ENCODE assay signal across 14 cellular contexts in the genomic region with DNA sequence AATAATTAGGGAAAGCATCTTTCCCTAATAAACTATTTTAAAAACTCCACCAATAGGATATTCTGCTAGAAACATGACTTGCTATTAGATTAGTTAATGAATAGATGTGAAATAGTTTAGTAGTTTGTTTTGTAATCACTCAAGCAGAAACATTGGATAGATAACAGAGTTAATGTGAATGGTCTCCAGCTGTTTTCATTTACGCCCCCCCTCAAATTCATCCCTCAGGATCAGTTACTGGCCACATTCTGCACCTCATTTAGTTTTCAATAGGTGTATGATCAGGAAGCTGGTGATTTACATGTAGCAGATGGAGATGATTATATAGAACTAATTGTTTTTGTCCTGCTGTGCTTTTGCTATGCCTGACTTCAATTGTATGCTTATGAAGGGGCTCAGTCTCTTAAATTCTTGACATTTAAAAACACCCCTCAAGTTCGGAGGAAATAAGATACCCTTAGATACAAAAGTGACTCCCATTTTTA.
"Had no signal": no experiment of that assay in that cellular context is flagged by ENCODE, and none has a peak within 500 bp of the region (broad histone marks: within the 10 kb centered on the region; RNA-seq: fewer than 3 reads in every experiment).

No MANE protein-coding gene starts in this region.

- DNase-seq: activated B cell treated with CpG ODN at 0.5 μM for 24 hours; activated CD4-positive, alpha-beta T cell treated with anti-CD3 and anti-CD28 coated beads, Interleukin-2, amount 10 ng/mL, durations not matched to agents 24 days and 14 days; activated naive CD4-positive, alpha-beta T cell; anterior cingulate cortex; cortex of kidney; effector CD4-positive, alpha-beta T cell; esophagus squamous epithelium; hypothalamus; kidney; left ventricle myocardium superior; posterior cingulate gyrus; stimulated activated CD4-positive, alpha-beta T cell treated with anti-CD3 and anti-CD28 coated beads, Interleukin-2, amount 100 ng/mL, for 48 hours had no signal

- ATAC-seq: left ventricle myocardium superior; natural killer cell treated with Interleukin-12 subunit alpha and Interleukin-12 subunit beta and Interleukin-15 and Interleukin-18, amount 100 ng/mL, for 72 hours; stimulated activated memory B cell treated with anti-CD40 and anti-IgM and Interleukin-4, amounts not matched to agents 10 μg/mL and 1 μg/mL and 100 μg/mL, for 72 hours had no signal
